ENCODE assay signal across 1 cellular context in the genomic region with DNA sequence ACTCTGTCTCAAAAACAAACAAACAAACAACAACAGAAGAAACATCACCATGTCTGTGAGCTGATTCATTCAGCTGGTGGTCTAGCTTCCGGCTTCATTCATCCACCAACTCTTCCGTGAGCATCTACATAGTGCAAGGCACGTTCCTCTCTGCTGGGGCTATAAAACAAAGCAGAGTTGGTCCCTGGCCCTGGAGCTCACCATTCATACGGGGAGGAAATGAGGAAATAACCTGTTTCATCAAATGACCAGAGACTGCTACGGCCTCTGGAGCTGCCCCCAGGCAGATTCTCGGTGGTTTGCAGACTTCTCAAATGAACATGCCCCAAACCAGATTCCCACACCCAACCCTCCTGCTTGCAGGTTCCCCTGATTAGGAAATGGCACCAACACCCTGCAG.
TF ChIP-seq lines count a peak whose summit lies in the region.

No MANE protein-coding gene starts in this region.

TF ChIP-seq in H1, 55 proteins besides CTCF, POLR2A, EP300 and RAD21:
- TF ChIP-seq EGR1 (IDR thresholded peaks at IDR 0.05; ENCODE audit: borderline replicate concordance, low read depth, low read length) (no peak), SRF (IDR thresholded peaks at IDR 0.05; ENCODE audit: low read depth, low read length) (no peak), JUN (IDR thresholded peaks at IDR 0.05; ENCODE audit: low read depth, low read length) (no peak), SP2 (IDR thresholded peaks at IDR 0.05; ENCODE audit: low read length) (no peak), ASH2L (IDR thresholded peaks at IDR 0.05; ENCODE audit: low read length) (no peak), SAP30 (IDR thresholded peaks at IDR 0.05; ENCODE audit: insufficient read depth, insufficient replicate concordance, low read length) (no peak), BACH1 (IDR thresholded peaks at IDR 0.05; ENCODE audit: low read length) (no peak), ATF3 (IDR thresholded peaks at IDR 0.05; ENCODE audit: insufficient read depth, low read depth, low read length) (no peak)
- TF ChIP-seq, protein P1, sequence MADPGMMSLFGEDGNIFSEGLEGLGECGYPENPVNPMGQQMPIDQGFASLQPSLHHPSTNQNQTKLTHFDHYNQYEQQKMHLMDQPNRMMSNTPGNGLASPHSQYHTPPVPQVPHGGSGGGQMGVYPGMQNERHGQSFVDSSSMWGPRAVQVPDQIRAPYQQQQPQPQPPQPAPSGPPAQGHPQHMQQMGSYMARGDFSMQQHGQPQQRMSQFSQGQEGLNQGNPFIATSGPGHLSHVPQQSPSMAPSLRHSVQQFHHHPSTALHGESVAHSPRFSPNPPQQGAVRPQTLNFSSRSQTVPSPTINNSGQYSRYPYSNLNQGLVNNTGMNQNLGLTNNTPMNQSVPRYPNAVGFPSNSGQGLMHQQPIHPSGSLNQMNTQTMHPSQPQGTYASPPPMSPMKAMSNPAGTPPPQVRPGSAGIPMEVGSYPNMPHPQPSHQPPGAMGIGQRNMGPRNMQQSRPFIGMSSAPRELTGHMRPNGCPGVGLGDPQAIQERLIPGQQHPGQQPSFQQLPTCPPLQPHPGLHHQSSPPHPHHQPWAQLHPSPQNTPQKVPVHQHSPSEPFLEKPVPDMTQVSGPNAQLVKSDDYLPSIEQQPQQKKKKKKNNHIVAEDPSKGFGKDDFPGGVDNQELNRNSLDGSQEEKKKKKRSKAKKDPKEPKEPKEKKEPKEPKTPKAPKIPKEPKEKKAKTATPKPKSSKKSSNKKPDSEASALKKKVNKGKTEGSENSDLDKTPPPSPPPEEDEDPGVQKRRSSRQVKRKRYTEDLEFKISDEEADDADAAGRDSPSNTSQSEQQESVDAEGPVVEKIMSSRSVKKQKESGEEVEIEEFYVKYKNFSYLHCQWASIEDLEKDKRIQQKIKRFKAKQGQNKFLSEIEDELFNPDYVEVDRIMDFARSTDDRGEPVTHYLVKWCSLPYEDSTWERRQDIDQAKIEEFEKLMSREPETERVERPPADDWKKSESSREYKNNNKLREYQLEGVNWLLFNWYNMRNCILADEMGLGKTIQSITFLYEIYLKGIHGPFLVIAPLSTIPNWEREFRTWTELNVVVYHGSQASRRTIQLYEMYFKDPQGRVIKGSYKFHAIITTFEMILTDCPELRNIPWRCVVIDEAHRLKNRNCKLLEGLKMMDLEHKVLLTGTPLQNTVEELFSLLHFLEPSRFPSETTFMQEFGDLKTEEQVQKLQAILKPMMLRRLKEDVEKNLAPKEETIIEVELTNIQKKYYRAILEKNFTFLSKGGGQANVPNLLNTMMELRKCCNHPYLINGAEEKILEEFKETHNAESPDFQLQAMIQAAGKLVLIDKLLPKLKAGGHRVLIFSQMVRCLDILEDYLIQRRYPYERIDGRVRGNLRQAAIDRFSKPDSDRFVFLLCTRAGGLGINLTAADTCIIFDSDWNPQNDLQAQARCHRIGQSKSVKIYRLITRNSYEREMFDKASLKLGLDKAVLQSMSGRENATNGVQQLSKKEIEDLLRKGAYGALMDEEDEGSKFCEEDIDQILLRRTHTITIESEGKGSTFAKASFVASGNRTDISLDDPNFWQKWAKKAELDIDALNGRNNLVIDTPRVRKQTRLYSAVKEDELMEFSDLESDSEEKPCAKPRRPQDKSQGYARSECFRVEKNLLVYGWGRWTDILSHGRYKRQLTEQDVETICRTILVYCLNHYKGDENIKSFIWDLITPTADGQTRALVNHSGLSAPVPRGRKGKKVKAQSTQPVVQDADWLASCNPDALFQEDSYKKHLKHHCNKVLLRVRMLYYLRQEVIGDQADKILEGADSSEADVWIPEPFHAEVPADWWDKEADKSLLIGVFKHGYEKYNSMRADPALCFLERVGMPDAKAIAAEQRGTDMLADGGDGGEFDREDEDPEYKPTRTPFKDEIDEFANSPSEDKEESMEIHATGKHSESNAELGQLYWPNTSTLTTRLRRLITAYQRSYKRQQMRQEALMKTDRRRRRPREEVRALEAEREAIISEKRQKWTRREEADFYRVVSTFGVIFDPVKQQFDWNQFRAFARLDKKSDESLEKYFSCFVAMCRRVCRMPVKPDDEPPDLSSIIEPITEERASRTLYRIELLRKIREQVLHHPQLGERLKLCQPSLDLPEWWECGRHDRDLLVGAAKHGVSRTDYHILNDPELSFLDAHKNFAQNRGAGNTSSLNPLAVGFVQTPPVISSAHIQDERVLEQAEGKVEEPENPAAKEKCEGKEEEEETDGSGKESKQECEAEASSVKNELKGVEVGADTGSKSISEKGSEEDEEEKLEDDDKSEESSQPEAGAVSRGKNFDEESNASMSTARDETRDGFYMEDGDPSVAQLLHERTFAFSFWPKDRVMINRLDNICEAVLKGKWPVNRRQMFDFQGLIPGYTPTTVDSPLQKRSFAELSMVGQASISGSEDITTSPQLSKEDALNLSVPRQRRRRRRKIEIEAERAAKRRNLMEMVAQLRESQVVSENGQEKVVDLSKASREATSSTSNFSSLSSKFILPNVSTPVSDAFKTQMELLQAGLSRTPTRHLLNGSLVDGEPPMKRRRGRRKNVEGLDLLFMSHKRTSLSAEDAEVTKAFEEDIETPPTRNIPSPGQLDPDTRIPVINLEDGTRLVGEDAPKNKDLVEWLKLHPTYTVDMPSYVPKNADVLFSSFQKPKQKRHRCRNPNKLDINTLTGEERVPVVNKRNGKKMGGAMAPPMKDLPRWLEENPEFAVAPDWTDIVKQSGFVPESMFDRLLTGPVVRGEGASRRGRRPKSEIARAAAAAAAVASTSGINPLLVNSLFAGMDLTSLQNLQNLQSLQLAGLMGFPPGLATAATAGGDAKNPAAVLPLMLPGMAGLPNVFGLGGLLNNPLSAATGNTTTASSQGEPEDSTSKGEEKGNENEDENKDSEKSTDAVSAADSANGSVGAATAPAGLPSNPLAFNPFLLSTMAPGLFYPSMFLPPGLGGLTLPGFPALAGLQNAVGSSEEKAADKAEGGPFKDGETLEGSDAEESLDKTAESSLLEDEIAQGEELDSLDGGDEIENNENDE (IDR thresholded peaks at IDR 0.05; ENCODE audit: insufficient replicate concordance, low read length), result no peak
